ENCODE assay signal across 13 cellular contexts in the genomic region with DNA sequence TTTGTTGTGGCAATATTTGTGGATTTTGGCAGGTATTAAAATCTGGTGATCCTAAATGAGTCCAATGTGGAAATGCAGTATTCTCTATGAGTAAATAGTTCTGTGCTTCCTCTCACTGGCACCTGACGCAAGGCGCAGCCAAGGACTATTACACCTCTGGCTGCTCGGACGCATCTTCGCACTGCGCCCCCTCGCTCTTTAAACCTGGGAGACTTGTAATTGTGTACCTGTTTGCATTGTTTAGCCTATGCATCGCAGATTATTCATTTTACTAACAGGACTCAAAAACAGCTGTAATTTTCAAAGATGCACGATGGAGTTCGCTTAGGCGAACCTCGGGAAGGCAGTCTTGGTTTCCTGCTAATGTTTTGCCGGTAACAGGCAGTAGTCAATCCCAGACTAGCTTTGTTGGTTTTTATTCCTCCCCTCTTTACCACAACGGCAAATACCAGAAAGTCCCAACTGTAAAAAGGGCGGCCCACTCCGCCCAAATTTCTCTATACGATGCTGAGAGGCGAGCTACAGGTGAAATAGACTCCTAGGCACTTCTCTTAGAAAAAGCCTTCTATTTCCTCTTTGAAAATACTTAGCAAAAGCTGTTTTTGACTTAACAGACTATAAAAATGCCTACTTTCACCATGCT.
DNase-seq lines count a peak whose midpoint lies in the region; ATAC-seq and TF ChIP-seq lines count a peak whose summit lies in the region.
"Had no signal": no experiment of that assay in that cellular context is flagged by ENCODE, and none has a peak within 500 bp of the region (broad histone marks: within the 10 kb centered on the region; RNA-seq: fewer than 3 reads in every experiment).

No MANE protein-coding gene starts in this region.

- no peaks in the 10 kb centered on the region for H3K9me3 ChIP-seq in HUES64 (ENCODE audit: insufficient read depth, low read depth, low read length)

- intact Hi-C loops in CD14-positive monocyte (cut with micrococcal nuclease), result loop anchor here (5.0 to 10.0 kb wide), 5 partner anchors 79 to 506 kb away; a partner anchor contains a TSS

- peak overlapping the region; percentile 72; the same call in 1 of the 2 replicates for H3K4me3 ChIP-seq in HUES64 (ENCODE audit: low read length)
- H3K4me3 ChIP-seq: lung had no signal

- H3K36me3 Mint-ChIP-seq in CD14-positive monocyte, result peaks cover 11 to 20% of the 10 kb centered on the region in 2 donors
- no peaks in the 10 kb centered on the region for H3K36me3 Mint-ChIP-seq in activated naive CD4-positive, alpha-beta T cell treated with anti-CD3 and anti-CD28 coated beads, Interleukin-2, amount 50 U/mL, for 24 hours
- no peaks in the 10 kb centered on the region for H3K36me3 Mint-ChIP-seq in naive B cell
- H3K36me3 Mint-ChIP-seq in osteocyte (ENCODE audit: unreplicated experiment), result no peaks in the 10 kb centered on the region

- peak overlapping the region; percentile 88 to 92 for H3K4me3 Mint-ChIP-seq in CD14-positive monocyte
- peak overlapping the region; percentile 66 for H3K4me3 Mint-ChIP-seq in activated naive CD4-positive, alpha-beta T cell treated with anti-CD3 and anti-CD28 coated beads, Interleukin-2, amount 50 U/mL, for 24 hours
- peak overlapping the region; percentile 5 to 92 (median 84) for H3K4me3 Mint-ChIP-seq in naive B cell
- no peak overlapping the region for H3K4me3 Mint-ChIP-seq in osteocyte (ENCODE audit: unreplicated experiment)

- no peak overlapping the region for H3K27ac ChIP-seq in HUES64 (ENCODE audit: low read depth, low read length)
- H3K27ac ChIP-seq: C4-2B, foreskin keratinocyte had no signal

- ATAC-seq in naive B cell (ENCODE audit: low read depth in 2 of 2) (no peak), GM18907 (IDR thresholded peaks at IDR 0.05; ENCODE audit: unreplicated experiment) (no peak)
- ATAC-seq: foreskin keratinocyte had no signal

- no peak for TF ChIP-seq CTCF in CD14-positive monocyte (IDR thresholded peaks at IDR 0.05)
- no peak for TF ChIP-seq CTCF in osteocyte (IDR thresholded peaks at IDR 0.05)

- no peaks in the 10 kb centered on the region for H3K36me3 ChIP-seq in HUES64 (ENCODE audit: insufficient read depth, low read length)

- H3K9me3 Mint-ChIP-seq in CD14-positive monocyte (peaks cover 1 to 18% (median 11%) of the 10 kb centered on the region in 7 donors), naive B cell (peaks cover 0 to 3% (median 0%) of the 10 kb centered on the region in 7 donors), osteocyte (ENCODE audit: unreplicated experiment) (no peaks in the 10 kb centered on the region)
- no peaks in the 10 kb centered on the region for H3K9me3 Mint-ChIP-seq in activated naive CD4-positive, alpha-beta T cell treated with anti-CD3 and anti-CD28 coated beads, Interleukin-2, amount 50 U/mL, for 24 hours

- H3K27me3 ChIP-seq in HUES64 (ENCODE audit: insufficient read depth, low read length), result peaks cover 92% of the 10 kb centered on the region

- H3K27me3 Mint-ChIP-seq in CD14-positive monocyte (ENCODE audit: low read depth in 3 of 3) (peaks cover 49 to 59% (median 56%) of the 10 kb centered on the region in 3 donors), naive B cell (peaks cover 8 to 35% (median 30%) of the 10 kb centered on the region in 3 donors), osteocyte (ENCODE audit: unreplicated experiment) (peaks cover 34% of the 10 kb centered on the region)
- H3K27me3 Mint-ChIP-seq in activated naive CD4-positive, alpha-beta T cell treated with anti-CD3 and anti-CD28 coated beads, Interleukin-2, amount 50 U/mL, for 24 hours, result peaks cover 23% of the 10 kb centered on the region

- H3K27ac Mint-ChIP-seq in CD14-positive monocyte, result peak overlapping the region in 1 of 7 donors; percentile 28
- peak overlapping the region; percentile 81 for H3K27ac Mint-ChIP-seq in activated naive CD4-positive, alpha-beta T cell treated with anti-CD3 and anti-CD28 coated beads, Interleukin-2, amount 50 U/mL, for 24 hours
- peak overlapping the region in 4 of 6 donors; percentile 22 to 94 (median 90) for H3K27ac Mint-ChIP-seq in naive B cell
- no peak overlapping the region for H3K27ac Mint-ChIP-seq in osteocyte (ENCODE audit: unreplicated experiment)

- no peak overlapping the region for H3K9ac ChIP-seq in HUES64 (ENCODE audit: low read depth, low read length)

- H3K4me1 ChIP-seq in HUES64 (ENCODE audit: insufficient read depth, low read length), result peaks cover 50% of the 10 kb centered on the region

- H3K4me1 Mint-ChIP-seq in CD14-positive monocyte (peaks cover 62% of the 10 kb centered on the region), naive B cell (peaks cover 38 to 67% (median 63%) of the 10 kb centered on the region in 3 donors), osteocyte (ENCODE audit: unreplicated experiment) (peaks cover 51% of the 10 kb centered on the region)
- peaks cover 65% of the 10 kb centered on the region for H3K4me1 Mint-ChIP-seq in activated naive CD4-positive, alpha-beta T cell treated with anti-CD3 and anti-CD28 coated beads, Interleukin-2, amount 50 U/mL, for 24 hours

- DNase-seq in CD14-positive monocyte (ENCODE audit: low spot score), result no peak
- DNase-seq in naive B cell, result no peak
- DNase-seq in amniotic stem cell (lab: John Stamatoyannopoulos, UW), result no peak
- DNase-seq in osteocyte (ENCODE audit: extremely low spot score, unreplicated experiment), result no peak
- DNase-seq in medulla oblongata (ENCODE audit: extremely low spot score), result no peak
- DNase-seq: IMR-90, NCI-H226 had no signal

- WGBS in HUES64, result 4% methylated on average over 18 of the region's 18 CpGs
